8 cellular contexts compared by ENCODE assay signal in genomic region chr2:74919827-74920226, GRCh38. TPM values are rescaled to one million over a fixed set of nuclear protein-coding genes. Genes with fewer than 3 reads are reported as not detected.
A peak's percentile ranks its signal among the peaks of the same experiment; 100 is the strongest.
DNase-seq lines count a peak whose midpoint lies in the region; ATAC-seq and TF ChIP-seq lines count a peak whose summit lies in the region.

No MANE protein-coding gene starts in this region.

- no peaks in the 10 kb centered on the region for H3K36me3 ChIP-seq in SJSA1
- H3K36me3 ChIP-seq in trophoblast cell (ENCODE audit: control insufficient read depth in 1 of 2, insufficient read depth in 2 of 2, low read length in 2 of 2), result no peaks in the 10 kb centered on the region
- H3K36me3 ChIP-seq in transverse colon, result no peaks in the 10 kb centered on the region

- H3K79me1 ChIP-seq in trophoblast cell (ENCODE audit: low read length), result peaks cover 4% of the 10 kb centered on the region

- H3K9me3 ChIP-seq in SJSA1 (replicated peaks), result no peaks in the 10 kb centered on the region
- peaks cover 1% of the 10 kb centered on the region for H3K9me3 ChIP-seq in trophoblast cell (ENCODE audit: insufficient read depth, low read depth, low read length)
- no peaks in the 10 kb centered on the region for H3K9me3 ChIP-seq in transverse colon

- peak overlapping the region; percentile 21 for H2BK120ac ChIP-seq in trophoblast cell (ENCODE audit: insufficient read depth, low read length, poor library complexity)

- no peak overlapping the region for H3K23ac ChIP-seq in trophoblast cell (ENCODE audit: low read length)

- H3K4me1 ChIP-seq in SJSA1 (replicated peaks) (peaks cover 26% of the 10 kb centered on the region), trophoblast cell (ENCODE audit: control insufficient read depth in 1 of 2, insufficient read depth in 2 of 2, low read length in 2 of 2) (peaks cover 7 to 8% of the 10 kb centered on the region in 2 experiments), transverse colon (peaks cover 0 to 8% (median 2%) of the 10 kb centered on the region in 4 donors)

- intact Hi-C loops in cardiac septum (cut with DNase I) (loop anchor here (5.0 kb wide), 2 partner anchors 482 to 687 kb away; no protein-coding TSS in a partner anchor), transverse colon (cut with DNase I; ENCODE audit: low total_unique reads) (loop anchor here (5.0 kb wide), 1 partner anchor 482 kb away; no protein-coding TSS in a partner anchor)

- no CpG with 5 or more reads among the region's 34 CpGs for WGBS in trophoblast cell (ENCODE audit: extremely low coverage, insufficient coverage, insufficient read length)
- 6% methylated on average over 34 of the region's 34 CpGs; no CpG with 5 or more reads in 1 of the 2 donors for WGBS in transverse colon (ENCODE audit: low coverage in 1 of 2), 2 donors

- H4K12ac ChIP-seq in trophoblast cell (ENCODE audit: low read depth, low read length), result no peak overlapping the region

- peak overlapping the region; percentile 41 for H2BK12ac ChIP-seq in trophoblast cell (ENCODE audit: low read length)

- H3K4ac ChIP-seq in trophoblast cell (ENCODE audit: low read depth, low read length), result no peak overlapping the region

- no peaks in the 10 kb centered on the region for H3K9me3 Mint-ChIP-seq in activated naive CD8-positive, alpha-beta T cell (ENCODE audit: low read depth)

- TF ChIP-seq POLR2A in transverse colon (IDR thresholded peaks at IDR 0.05), result no peak

- no peak overlapping the region for H2AK5ac ChIP-seq in trophoblast cell (ENCODE audit: low read length)

- no peak overlapping the region for H3K27ac Mint-ChIP-seq in activated naive CD8-positive, alpha-beta T cell

- TF ChIP-seq CTCF in GM12865 (IDR thresholded peaks at IDR 0.05; ENCODE audit: insufficient read depth, low read depth, low read length, missing control alignments), result peak; percentile 80
- peak; percentile 80 to 91 (median 87) for TF ChIP-seq CTCF in transverse colon (IDR thresholded peaks at IDR 0.05)

- H3K4me3 ChIP-seq in GM12865 (ENCODE audit: low read depth, low read length) (peak overlapping the region; percentile 47), SJSA1 (peak overlapping the region; percentile 19), trophoblast cell (ENCODE audit: low read depth, low read length) (peak overlapping the region; percentile 69), transverse colon (peak overlapping the region in 3 of 4 donors; percentile 22 to 38 (median 27))

- peak overlapping the region; percentile 92 for H3K4me2 ChIP-seq in trophoblast cell (ENCODE audit: low read length)

- no peaks in the 10 kb centered on the region for H3K36me3 Mint-ChIP-seq in activated naive CD8-positive, alpha-beta T cell

- no peak overlapping the region for H3K27ac ChIP-seq in SJSA1
- H3K27ac ChIP-seq in trophoblast cell (ENCODE audit: low read depth, low read length), result no peak overlapping the region
- H3K27ac ChIP-seq in transverse colon, result no peak overlapping the region

- no peak overlapping the region for H2BK5ac ChIP-seq in trophoblast cell (ENCODE audit: low read depth, low read length, poor library complexity)

- H2AFZ ChIP-seq in trophoblast cell (ENCODE audit: insufficient read depth, low read length, poor library complexity), result no peak overlapping the region

- H3K18ac ChIP-seq in trophoblast cell (ENCODE audit: low read length), result peak overlapping the region; percentile 45

- peak; percentile 88 for TF ChIP-seq RAD21 in Ishikawa (IDR thresholded peaks at IDR 0.05; ENCODE audit: low read depth)

- TF ChIP-seq EP300 in Ishikawa (IDR thresholded peaks at IDR 0.05; ENCODE audit: borderline replicate concordance) (no peak), transverse colon (IDR thresholded peaks at IDR 0.05; ENCODE audit: low read depth) (no peak)

- H3K27me3 Mint-ChIP-seq in activated naive CD8-positive, alpha-beta T cell, result peaks cover 7% of the 10 kb centered on the region

- H3K79me2 ChIP-seq in trophoblast cell (ENCODE audit: control insufficient read depth, insufficient read depth, low read length, poor library complexity), result peaks cover 2% of the 10 kb centered on the region

- peak; percentile 72 for DNase-seq in GM12865 (ENCODE audit: low read depth)
- peak; percentile 37 to 62 for DNase-seq in SJSA1 (ENCODE audit: low read depth in 1 of 2, low spot score in 2 of 2)
- peak; percentile 87 for DNase-seq in cardiac septum (ENCODE audit: low spot score)
- DNase-seq in trophoblast cell, result peak; percentile 50 to 82
- peak; percentile 73 for DNase-seq in transverse colon

- H3K27me3 ChIP-seq in SJSA1 (replicated peaks), result no peaks in the 10 kb centered on the region
- no peaks in the 10 kb centered on the region for H3K27me3 ChIP-seq in trophoblast cell (ENCODE audit: insufficient read depth, low read length)
- peaks cover 9% of the 10 kb centered on the region for H3K27me3 ChIP-seq in transverse colon

- in situ Hi-C loops in transverse colon (cut with MboI; ENCODE audit: low pct_ligation_motif_present in 1 of 4, low pct_unique_long_range_greater_than_20kb in 1 of 4, low sequenced_read_pairs in 3 of 4), result loop anchor here (10.0 to 25.0 kb wide), 3 partner anchors 485 to 692 kb away; no protein-coding TSS in a partner anchor

- peaks cover 13% of the 10 kb centered on the region for H3K4me1 Mint-ChIP-seq in activated naive CD8-positive, alpha-beta T cell (ENCODE audit: low read depth)

- no peak overlapping the region for H3K9ac ChIP-seq in trophoblast cell (ENCODE audit: low read length)

- peak overlapping the region; percentile 54 for H4K8ac ChIP-seq in trophoblast cell (ENCODE audit: low read depth, low read length)

- peak overlapping the region; percentile 37 for H3K14ac ChIP-seq in trophoblast cell (ENCODE audit: low read length)

- H3K4me3 Mint-ChIP-seq in activated naive CD8-positive, alpha-beta T cell, result peak overlapping the region; percentile 70

- H4K91ac ChIP-seq in trophoblast cell (ENCODE audit: low read depth, low read length), result peak overlapping the region; percentile 1

- ATAC-seq in HG02852 (IDR thresholded peaks at IDR 0.05; ENCODE audit: unreplicated experiment), result no peak

TF ChIP-seq in Ishikawa, 13 proteins besides CTCF, POLR2A, EP300 and RAD21:
- TF ChIP-seq ZBTB7A (IDR thresholded peaks at IDR 0.05; ENCODE audit: low read depth) (peak; percentile 90), REST (IDR thresholded peaks at IDR 0.05; ENCODE audit: low read depth) (no peak)
TF ChIP-seq in Ishikawa: peak in this region for 1.

RNA-seq across cellular contexts. Expression of gene POLE4, which starts 38.6 kb away (rescaled TPM):
- 46.8 and 88.9 TPM in 2 replicates for total RNA-seq in SJSA1 (2014; rRNA removed; shearing (Covaris generic))
- total RNA-seq in cardiac septum, result 27.0 TPM
- polyA plus RNA-seq in trophoblast cell (2013), result 13.3 and 14.5 TPM in 2 replicates
- total RNA-seq in transverse colon, result 100 to 1,000 TPM in 1 of 4 donors, 10 to 100 TPM in 3; 27.5 to 339 (median 46.0) TPM

Comparison
In these comparisons a context has a peak if more than half of its experiments do, and no peak if none do; other contexts are left out.
1. H3K4me3 ChIP-seq: peak in every context shown above with its lines; median percentile 69 in trophoblast cell; 47 in GM12865; 27 in transverse colon; 19 in SJSA1.